8 cellular contexts compared by ENCODE assay signal in the genomic region with DNA sequence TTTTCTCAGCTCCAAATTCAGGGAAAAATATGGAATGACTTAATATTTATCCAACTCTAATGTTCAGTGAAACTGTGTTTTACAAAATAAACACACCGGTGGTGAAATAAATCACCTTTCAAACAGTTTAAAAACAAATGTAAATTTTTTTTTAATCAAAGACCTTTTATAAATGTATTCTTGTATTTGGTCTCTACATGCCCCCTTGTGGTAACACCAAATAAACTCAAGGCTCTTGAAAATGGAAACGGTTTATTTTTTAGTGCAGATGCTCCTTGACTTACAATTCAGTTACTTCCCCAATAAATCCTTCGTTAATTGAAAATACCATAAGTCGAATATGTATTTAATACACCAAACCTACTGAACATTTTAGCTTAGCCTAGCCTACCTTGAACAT. TPM values are rescaled to one million over a fixed set of nuclear protein-coding genes. Genes with fewer than 3 reads are reported as not detected.
DNase-seq lines count a peak whose midpoint lies in the region; ATAC-seq and TF ChIP-seq lines count a peak whose summit lies in the region.

No MANE protein-coding gene starts in this region.

- H3K4me1 ChIP-seq in Peyer's patch, result no peaks in the 10 kb centered on the region

- no peak overlapping the region for H3K4me3 ChIP-seq in Peyer's patch

- peak; percentile 7 for DNase-seq in NCI-H82 (lab: John Stamatoyannopoulos, UW)
- no peak for DNase-seq in NCI-H82 treated with DMSO at 0.1 percent for 48 hours (lab: John Stamatoyannopoulos, UW; ENCODE audit: unreplicated experiment)
- DNase-seq in Peyer's patch, result no peak
- no peak for DNase-seq in endothelial cell (ENCODE audit: low spot score)
- DNase-seq in progenitor cell of endocrine pancreas (ENCODE audit: low spot score, unreplicated experiment), result no peak
- DNase-seq in activated CD4-positive, alpha-beta T cell treated with anti-CD3 and anti-CD28 coated beads, Interleukin-2, amount 50 U/mL, for 1 hour, result no peak

- H3K27me3 Mint-ChIP-seq in endothelial cell (ENCODE audit: unreplicated experiment), result no peaks in the 10 kb centered on the region
- no peaks in the 10 kb centered on the region for H3K27me3 Mint-ChIP-seq in progenitor cell of endocrine pancreas

- H3K4me1 Mint-ChIP-seq in endothelial cell (ENCODE audit: unreplicated experiment), result peaks cover 3% of the 10 kb centered on the region
- H3K4me1 Mint-ChIP-seq in progenitor cell of endocrine pancreas (ENCODE audit: low read depth), result no peaks in the 10 kb centered on the region

- H3K9me3 Mint-ChIP-seq in endothelial cell (ENCODE audit: unreplicated experiment) (no peaks in the 10 kb centered on the region), progenitor cell of endocrine pancreas (ENCODE audit: low read depth) (peaks cover 4% of the 10 kb centered on the region)

- H3K27ac Mint-ChIP-seq in endothelial cell (ENCODE audit: unreplicated experiment), result no peak overlapping the region
- H3K27ac Mint-ChIP-seq in progenitor cell of endocrine pancreas, result no peak overlapping the region

- ATAC-seq in GM18519 (IDR thresholded peaks at IDR 0.05; ENCODE audit: low FRiP score, unreplicated experiment) (no peak), GM18511 (IDR thresholded peaks at IDR 0.05; ENCODE audit: unreplicated experiment) (no peak)

- H3K36me3 ChIP-seq in Peyer's patch, result no peaks in the 10 kb centered on the region

- H3K36me3 Mint-ChIP-seq in endothelial cell (ENCODE audit: low read depth, unreplicated experiment) (no peaks in the 10 kb centered on the region), progenitor cell of endocrine pancreas (ENCODE audit: insufficient read depth) (no peaks in the 10 kb centered on the region)

- H3K27me3 ChIP-seq in Peyer's patch, result no peaks in the 10 kb centered on the region

- no peaks in the 10 kb centered on the region for H3K9me3 ChIP-seq in Peyer's patch

- H3K4me3 Mint-ChIP-seq in endothelial cell (ENCODE audit: unreplicated experiment), result no peak overlapping the region
- H3K4me3 Mint-ChIP-seq in progenitor cell of endocrine pancreas (ENCODE audit: low read depth), result no peak overlapping the region

- TF ChIP-seq CTCF in Peyer's patch (IDR thresholded peaks at IDR 0.05), result peak; percentile 28 to 37 (median 32)
- peak; percentile 42 for TF ChIP-seq CTCF in endothelial cell (IDR thresholded peaks at IDR 0.05; ENCODE audit: unreplicated experiment)
- peak; percentile 56 for TF ChIP-seq CTCF in progenitor cell of endocrine pancreas (IDR thresholded peaks at IDR 0.05; ENCODE audit: unreplicated experiment)

- H3K27ac ChIP-seq in Peyer's patch, result no peak overlapping the region

- no peak for TF ChIP-seq POLR2A in Peyer's patch (IDR thresholded peaks at IDR 0.05)

RNA-seq across cellular contexts. Expression of gene ITM2A, which starts 45.9 kb away (rescaled TPM):
- total RNA-seq in Peyer's patch, result 10 to 100 TPM in 3 of 4 donors, 1 to 10 TPM in 1; 9.8 to 26.4 (median 13.4) TPM
- total RNA-seq in endothelial cell (ENCODE audit: unreplicated experiment), result 97.7 TPM
- 1.5 and 3.8 TPM in 2 replicates for total RNA-seq in progenitor cell of endocrine pancreas
